In the genomic region with DNA sequence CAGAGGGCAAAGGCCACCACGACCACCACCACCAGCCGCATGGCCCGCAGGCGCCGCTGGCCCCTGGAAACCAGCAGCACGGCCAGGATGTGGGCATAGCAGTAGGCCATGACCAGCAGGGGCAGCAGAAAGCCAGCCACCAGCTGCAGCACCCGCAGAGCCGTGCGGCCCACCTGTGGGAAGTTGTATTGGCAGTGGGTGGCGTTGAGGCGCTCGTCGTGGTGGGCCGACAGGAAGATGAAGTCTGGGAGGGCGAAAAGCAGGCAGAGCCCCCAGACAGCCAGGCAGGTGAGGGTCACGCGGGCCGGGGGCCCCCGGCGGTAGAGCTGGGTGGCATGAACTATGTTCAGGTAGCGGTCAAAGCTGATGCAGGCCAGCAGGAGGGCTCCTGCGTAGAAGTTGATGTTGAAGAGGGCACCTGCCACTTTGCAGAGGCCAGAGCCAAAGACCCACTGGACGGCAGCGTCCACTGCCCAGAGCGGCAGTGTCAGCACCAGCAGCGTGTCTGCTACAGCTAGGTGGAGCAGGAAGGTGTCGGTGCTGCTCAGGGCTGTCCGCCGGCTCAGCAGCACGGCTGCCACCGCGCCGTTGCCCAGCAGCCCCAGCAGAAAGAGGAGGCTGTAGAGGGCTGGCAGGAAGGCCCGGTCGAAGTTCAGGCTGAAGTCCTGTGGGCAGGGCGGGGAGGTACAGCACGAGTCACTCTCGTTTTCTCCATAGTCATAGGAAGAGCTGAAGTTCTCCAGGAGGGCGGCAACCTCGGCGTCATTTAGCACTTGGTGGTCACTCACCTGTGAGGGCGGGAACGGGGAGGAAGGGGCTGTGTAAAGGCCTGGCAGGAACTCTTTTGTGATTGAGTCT, we compare ENCODE assay signal across 12 cellular contexts. TPM values are rescaled to one million over a fixed set of nuclear protein-coding genes. Genes with fewer than 3 reads are reported as not detected.
DNase-seq lines count a peak whose midpoint lies in the region; ATAC-seq lines count a peak whose summit lies in the region.
"Had no signal": no experiment of that assay in that cellular context is flagged by ENCODE, and none has a peak within 500 bp of the region (broad histone marks: within the 10 kb centered on the region; RNA-seq: fewer than 3 reads in every experiment).

No MANE protein-coding gene starts in this region.

- peaks cover 62% of the 10 kb centered on the region for H3K36me3 Mint-ChIP-seq in activated CD8-positive, alpha-beta T cell treated with anti-CD3 and anti-CD28 coated beads, Interleukin-2, amount 10 ng/mL, durations not matched to agents 7 days and 5 days (ENCODE audit: low read depth)
- peaks cover 39% of the 10 kb centered on the region for H3K36me3 Mint-ChIP-seq in stimulated activated naive CD8-positive, alpha-beta T cell treated with anti-CD3 and anti-CD28 coated beads, Interleukin-15, Interleukin-2, amounts not matched to agents 100 ng/mL and 50 ng/mL, for 24 hours (ENCODE audit: low read depth)

- peak; percentile 10 for ATAC-seq in activated CD8-positive, alpha-beta T cell treated with anti-CD3 and anti-CD28 coated beads, Interleukin-2, amount 10 ng/mL, durations not matched to agents 7 days and 5 days
- ATAC-seq in esophagus mucosa (peak; percentile 22), HG03521 (IDR thresholded peaks at IDR 0.05; ENCODE audit: unreplicated experiment) (no peak), GM21825 (IDR thresholded peaks at IDR 0.05; ENCODE audit: unreplicated experiment) (no peak)
- ATAC-seq: body of pancreas had no signal

- no peaks in the 10 kb centered on the region for H3K27me3 Mint-ChIP-seq in activated CD8-positive, alpha-beta T cell treated with anti-CD3 and anti-CD28 coated beads, Interleukin-2, amount 10 ng/mL, durations not matched to agents 7 days and 5 days (ENCODE audit: low read depth)
- no peaks in the 10 kb centered on the region for H3K27me3 Mint-ChIP-seq in stimulated activated naive CD8-positive, alpha-beta T cell treated with anti-CD3 and anti-CD28 coated beads, Interleukin-15, Interleukin-2, amounts not matched to agents 100 ng/mL and 50 ng/mL, for 24 hours

- peak overlapping the region; percentile 89 for H3K4me3 Mint-ChIP-seq in activated CD8-positive, alpha-beta T cell treated with anti-CD3 and anti-CD28 coated beads, Interleukin-2, amount 10 ng/mL, durations not matched to agents 7 days and 5 days
- peak overlapping the region; percentile 89 for H3K4me3 Mint-ChIP-seq in stimulated activated naive CD8-positive, alpha-beta T cell treated with anti-CD3 and anti-CD28 coated beads, Interleukin-15, Interleukin-2, amounts not matched to agents 100 ng/mL and 50 ng/mL, for 24 hours
- H3K4me3 Mint-ChIP-seq: HFFc6 had no signal

- POLR2A ChIA-PET in activated CD8-positive, alpha-beta T cell treated with anti-CD3 and anti-CD28 coated beads, Interleukin-2, amount 10 ng/mL, durations not matched to agents 7 days and 5 days (lab: Charles Lee), result interaction anchor here (0.6 to 3.4 kb wide), 6 partner anchors 11 to 83 kb away, joined by 3 to 32 read pairs (median 4); a partner anchor contains a TSS

- H3K27ac Mint-ChIP-seq in activated CD8-positive, alpha-beta T cell treated with anti-CD3 and anti-CD28 coated beads, Interleukin-2, amount 10 ng/mL, durations not matched to agents 7 days and 5 days, result peak overlapping the region; percentile 91
- peak overlapping the region; percentile 98 for H3K27ac Mint-ChIP-seq in stimulated activated naive CD8-positive, alpha-beta T cell treated with anti-CD3 and anti-CD28 coated beads, Interleukin-15, Interleukin-2, amounts not matched to agents 100 ng/mL and 50 ng/mL, for 24 hours
- H3K27ac Mint-ChIP-seq: HFFc6 had no signal

- CTCF ChIA-PET in activated CD8-positive, alpha-beta T cell treated with anti-CD3 and anti-CD28 coated beads, Interleukin-2, amount 10 ng/mL, durations not matched to agents 7 days and 5 days (lab: Charles Lee), result interaction anchor here (0.7 to 9.6 kb wide), 6 partner anchors 8 to 83 kb away, joined by 3 to 56 read pairs (median 8); no protein-coding TSS in a partner anchor

- H3K4me1 Mint-ChIP-seq in activated CD8-positive, alpha-beta T cell treated with anti-CD3 and anti-CD28 coated beads, Interleukin-2, amount 10 ng/mL, durations not matched to agents 7 days and 5 days (ENCODE audit: low read depth), result peaks cover 65% of the 10 kb centered on the region
- H3K4me1 Mint-ChIP-seq in stimulated activated naive CD8-positive, alpha-beta T cell treated with anti-CD3 and anti-CD28 coated beads, Interleukin-15, Interleukin-2, amounts not matched to agents 100 ng/mL and 50 ng/mL, for 24 hours (ENCODE audit: low read depth), result peaks cover 75% of the 10 kb centered on the region

- peak; percentile 41 for DNase-seq in activated T-cell treated with anti-CD3 and anti-CD28 coated beads, Interleukin-2, amount 50 U/mL, for 1 hour
- DNase-seq in activated T-cell treated with anti-CD3 and anti-CD28 coated beads for 4 hours (no peak), NCI-H1694 treated with DMSO at 0.1 percent for 48 hours (lab: John Stamatoyannopoulos, UW) (no peak)
- peak; percentile 61 for DNase-seq in activated CD8-positive, alpha-beta T cell treated with anti-CD3 and anti-CD28 coated beads, Interleukin-2, amount 10 ng/mL, durations not matched to agents 7 days and 5 days
- DNase-seq: body of pancreas, HFFc6, NCI-H187, nucleus accumbens had no signal

- H3K9me3 Mint-ChIP-seq in activated CD8-positive, alpha-beta T cell treated with anti-CD3 and anti-CD28 coated beads, Interleukin-2, amount 10 ng/mL, durations not matched to agents 7 days and 5 days (ENCODE audit: insufficient read depth), result no peaks in the 10 kb centered on the region
- no peaks in the 10 kb centered on the region for H3K9me3 Mint-ChIP-seq in stimulated activated naive CD8-positive, alpha-beta T cell treated with anti-CD3 and anti-CD28 coated beads, Interleukin-15, Interleukin-2, amounts not matched to agents 100 ng/mL and 50 ng/mL, for 24 hours
- H3K9me3 Mint-ChIP-seq: HFFc6 had no signal

RNA-seq across cellular contexts. Expression of a gene that starts 1.4 kb away (rescaled TPM):
- 100 to 1,000 TPM; 141 to 145 TPM for total RNA-seq in activated CD8-positive, alpha-beta T cell treated with anti-CD3 and anti-CD28 coated beads, Interleukin-2, amount 10 ng/mL, durations not matched to agents 7 days and 5 days
- total RNA-seq in esophagus mucosa, result not detected
- total RNA-seq: HFFc6 had no signal

RNA-seq across cellular contexts. Expression of a gene that starts 38.7 kb away (rescaled TPM):
- 1 to 10 TPM; 6.5 to 6.6 TPM for total RNA-seq in activated CD8-positive, alpha-beta T cell treated with anti-CD3 and anti-CD28 coated beads, Interleukin-2, amount 10 ng/mL, durations not matched to agents 7 days and 5 days
- total RNA-seq in esophagus mucosa, result 0.68 TPM

Comparison
In these comparisons a context has a peak if more than half of its experiments do, and no peak if none do; other contexts are left out.
1. DNase-seq: peak in activated T-cell treated with anti-CD3 and anti-CD28 coated beads, Interleukin-2, amount 50 U/mL, for 1 hour (single experiment) and activated CD8-positive, alpha-beta T cell treated with anti-CD3 and anti-CD28 coated beads, Interleukin-2, amount 10 ng/mL, durations not matched to agents 7 days and 5 days (single experiment); none in activated T-cell treated with anti-CD3 and anti-CD28 coated beads for 4 hours (single experiment) and NCI-H1694 treated with DMSO at 0.1 percent for 48 hours (single experiment).
2. ATAC-seq: peak in activated CD8-positive, alpha-beta T cell treated with anti-CD3 and anti-CD28 coated beads, Interleukin-2, amount 10 ng/mL, durations not matched to agents 7 days and 5 days (single experiment) and esophagus mucosa (single experiment); none in HG03521 (single experiment) and GM21825 (single experiment).
3. RNA of a gene that starts 1.4 kb away (total RNA-seq): 141 to 145 TPM in activated CD8-positive, alpha-beta T cell treated with anti-CD3 and anti-CD28 coated beads, Interleukin-2, amount 10 ng/mL, durations not matched to agents 7 days and 5 days; not detected in esophagus mucosa (single experiment); every median in the first group is over 100 times any median in the second.